Comparison of ENCODE assay signal across 32 cellular contexts in genomic region chr2:176621350-176621749, GRCh38.
"Had no signal": no experiment of that assay in that cellular context is flagged by ENCODE, and none has a peak within 500 bp of the region (broad histone marks: within the 10 kb centered on the region; RNA-seq: fewer than 3 reads in every experiment).

No MANE protein-coding gene starts in this region.

- H3K36me3 ChIP-seq: adrenal gland, esophagus muscularis mucosa, gastroesophageal sphincter, heart right ventricle, WERI-Rb-1 had no signal

- H3K9me3 ChIP-seq: adrenal gland, body of pancreas, esophagus muscularis mucosa, heart right ventricle had no signal

- H3K27me3 ChIP-seq: adrenal gland, body of pancreas had no signal

- H3K4me3 ChIP-seq: adrenal gland, body of pancreas, esophagus muscularis mucosa, gastroesophageal sphincter, heart right ventricle had no signal

- DNase-seq: activated B cell treated with CpG ODN at 0.5 μM for 24 hours; activated CD4-positive, alpha-beta T cell treated with anti-CD3 and anti-CD28 coated beads for 48 hours; activated CD4-positive, alpha-beta T cell treated with anti-CD3 and anti-CD28 coated beads, Interleukin-2, amount 50 U/mL, for 1 hour; activated CD4-positive, alpha-beta T cell treated with anti-CD3 and anti-CD28 coated beads, Interleukin-2, amount 50 U/mL, for 48 hours; activated CD8-positive, alpha-beta memory T cell treated with anti-CD3 and anti-CD28 coated beads for 24 hours; activated CD8-positive, alpha-beta T cell treated with anti-CD3 and anti-CD28 coated beads for 36 hours; activated effector memory CD4-positive, alpha-beta T cell treated with Interleukin-2 at 50 U/mL for 16 hours; activated gamma-delta T cell treated with Interleukin-2 at 50 U/mL for 16 hours; activated naive CD4-positive, alpha-beta T cell treated with anti-CD3 and anti-CD28 coated beads for 36 hours; activated naive CD8-positive, alpha-beta T cell treated with anti-CD3 and anti-CD28 coated beads for 36 hours; activated naive CD8-positive, alpha-beta T cell treated with anti-CD3 and anti-CD28 coated beads, Interleukin-2, amount 50 U/mL, for 24 hours; activated T-cell treated with anti-CD3 and anti-CD28 coated beads, Interleukin-2, amount 50 U/mL, for 4 hours; adrenal gland; amygdala; aorta; body of pancreas; caudate nucleus; cortex of kidney; dermis blood vessel endothelial cell; effector CD4-positive, alpha-beta T cell; effector memory CD8-positive, alpha-beta T cell; erythroblast; foreskin melanocyte; heart right ventricle; T-helper 17 cell; T1000; WERI-Rb-1 had no signal

- FAIRE-seq: colon had no signal

- H3K4me1 ChIP-seq: adrenal gland, body of pancreas, esophagus muscularis mucosa, gastroesophageal sphincter had no signal

- H3K27ac ChIP-seq: adrenal gland, body of pancreas, esophagus muscularis mucosa, gastroesophageal sphincter, heart right ventricle, WERI-Rb-1 had no signal

- ATAC-seq: activated CD4-positive, CD25-positive, alpha-beta regulatory T cell treated with anti-CD3 and anti-CD28 coated beads, Interleukin-2, amount 50 U/mL, for 24 hours; activated CD8-positive, alpha-beta T cell treated with anti-CD3 and anti-CD28 coated beads for 36 hours; activated naive CD8-positive, alpha-beta T cell treated with anti-CD3 and anti-CD28 coated beads, Interleukin-2, amount 50 U/mL, for 24 hours; activated T-cell treated with anti-CD3 and anti-CD28 coated beads, Interleukin-2, amount 50 U/mL, for 4 hours; activated T-helper 17 cell treated with anti-CD3 and anti-CD28 coated beads, Interleukin-2, amount 50 U/mL, for 72 hours; body of pancreas; effector memory CD8-positive, alpha-beta T cell; gastroesophageal sphincter; heart right ventricle; T-helper 17 cell had no signal
